Comparison of ENCODE assay signal across 1 cellular context in genomic region chr12:126998747-126999285, GRCh38.
TF ChIP-seq lines count a peak whose summit lies in the region.

No MANE protein-coding gene starts in this region.

TF ChIP-seq in K562, 482 proteins besides CTCF, POLR2A, EP300 and RAD21 (continued from another document and continues in another):
- TF ChIP-seq MGA (IDR thresholded peaks at IDR 0.05) (peak; percentile 79), ZNF318 (IDR thresholded peaks at IDR 0.05; ENCODE audit: borderline replicate concordance in 1 of 2, low read depth in 1 of 2) (peak in 1 of 2 experiments; percentile 84; a peak in 2 of 4 replicates), SMARCA4 (IDR thresholded peaks at IDR 0.05) (peak; percentile 98), RFX1 (IDR thresholded peaks at IDR 0.05) (no peak), HNRNPLL (IDR thresholded peaks at IDR 0.05; ENCODE audit: low read depth, low read length, poor library complexity, severe bottlenecking) (peak; percentile 19), MAFF (IDR thresholded peaks at IDR 0.05; ENCODE audit: low read length) (peak; percentile 83), ARID3A (IDR thresholded peaks at IDR 0.05; ENCODE audit: borderline replicate concordance, low read depth, low read length) (peak; percentile 93; the same call in 1 of the 2 replicates), ZBTB11 (CRISPR knock-in tag; IDR thresholded peaks at IDR 0.05) (peak in 1 of 3 experiments; percentile 81; a peak in 2 of 6 replicates), RBM39 (optimal IDR thresholded peaks at IDR 0.05; ENCODE audit: low read depth, low read length) (no peak), RUNX1 (IDR thresholded peaks at IDR 0.05; ENCODE audit: low read depth) (peak; percentile 78; the same call in 1 of the 2 replicates), NCOR1 (IDR thresholded peaks at IDR 0.05) (peak; percentile 95), ZNF133 (CRISPR knock-in tag; IDR thresholded peaks at IDR 0.05) (no peak)
- TF ChIP-seq, protein P1, sequence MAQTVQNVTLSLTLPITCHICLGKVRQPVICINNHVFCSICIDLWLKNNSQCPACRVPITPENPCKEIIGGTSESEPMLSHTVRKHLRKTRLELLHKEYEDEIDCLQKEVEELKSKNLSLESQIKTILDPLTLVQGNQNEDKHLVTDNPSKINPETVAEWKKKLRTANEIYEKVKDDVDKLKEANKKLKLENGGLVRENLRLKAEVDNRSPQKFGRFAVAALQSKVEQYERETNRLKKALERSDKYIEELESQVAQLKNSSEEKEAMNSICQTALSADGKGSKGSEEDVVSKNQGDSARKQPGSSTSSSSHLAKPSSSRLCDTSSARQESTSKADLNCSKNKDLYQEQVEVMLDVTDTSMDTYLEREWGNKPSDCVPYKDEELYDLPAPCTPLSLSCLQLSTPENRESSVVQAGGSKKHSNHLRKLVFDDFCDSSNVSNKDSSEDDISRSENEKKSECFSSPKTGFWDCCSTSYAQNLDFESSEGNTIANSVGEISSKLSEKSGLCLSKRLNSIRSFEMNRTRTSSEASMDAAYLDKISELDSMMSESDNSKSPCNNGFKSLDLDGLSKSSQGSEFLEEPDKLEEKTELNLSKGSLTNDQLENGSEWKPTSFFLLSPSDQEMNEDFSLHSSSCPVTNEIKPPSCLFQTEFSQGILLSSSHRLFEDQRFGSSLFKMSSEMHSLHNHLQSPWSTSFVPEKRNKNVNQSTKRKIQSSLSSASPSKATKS (CRISPR knock-in tag; IDR thresholded peaks at IDR 0.05), result no peak
- TF ChIP-seq, protein P2, sequence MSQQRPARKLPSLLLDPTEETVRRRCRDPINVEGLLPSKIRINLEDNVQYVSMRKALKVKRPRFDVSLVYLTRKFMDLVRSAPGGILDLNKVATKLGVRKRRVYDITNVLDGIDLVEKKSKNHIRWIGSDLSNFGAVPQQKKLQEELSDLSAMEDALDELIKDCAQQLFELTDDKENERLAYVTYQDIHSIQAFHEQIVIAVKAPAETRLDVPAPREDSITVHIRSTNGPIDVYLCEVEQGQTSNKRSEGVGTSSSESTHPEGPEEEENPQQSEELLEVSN (IDR thresholded peaks at IDR 0.05; ENCODE audit: borderline replicate concordance in 1 of 2, extremely low read depth in 1 of 2, insufficient read depth in 1 of 2, insufficient read length in 1 of 2, low read depth in 1 of 2, low read length in 1 of 2, poor library complexity in 1 of 2, severe bottlenecking in 1 of 2), result peak in 1 of 2 experiments; percentile 31
- TF ChIP-seq, protein P3, sequence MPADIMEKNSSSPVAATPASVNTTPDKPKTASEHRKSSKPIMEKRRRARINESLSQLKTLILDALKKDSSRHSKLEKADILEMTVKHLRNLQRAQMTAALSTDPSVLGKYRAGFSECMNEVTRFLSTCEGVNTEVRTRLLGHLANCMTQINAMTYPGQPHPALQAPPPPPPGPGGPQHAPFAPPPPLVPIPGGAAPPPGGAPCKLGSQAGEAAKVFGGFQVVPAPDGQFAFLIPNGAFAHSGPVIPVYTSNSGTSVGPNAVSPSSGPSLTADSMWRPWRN (IDR thresholded peaks at IDR 0.05; ENCODE audit: low read depth), result peak; percentile 96
